ENCODE assay signal across 1 cellular context in the genomic region with DNA sequence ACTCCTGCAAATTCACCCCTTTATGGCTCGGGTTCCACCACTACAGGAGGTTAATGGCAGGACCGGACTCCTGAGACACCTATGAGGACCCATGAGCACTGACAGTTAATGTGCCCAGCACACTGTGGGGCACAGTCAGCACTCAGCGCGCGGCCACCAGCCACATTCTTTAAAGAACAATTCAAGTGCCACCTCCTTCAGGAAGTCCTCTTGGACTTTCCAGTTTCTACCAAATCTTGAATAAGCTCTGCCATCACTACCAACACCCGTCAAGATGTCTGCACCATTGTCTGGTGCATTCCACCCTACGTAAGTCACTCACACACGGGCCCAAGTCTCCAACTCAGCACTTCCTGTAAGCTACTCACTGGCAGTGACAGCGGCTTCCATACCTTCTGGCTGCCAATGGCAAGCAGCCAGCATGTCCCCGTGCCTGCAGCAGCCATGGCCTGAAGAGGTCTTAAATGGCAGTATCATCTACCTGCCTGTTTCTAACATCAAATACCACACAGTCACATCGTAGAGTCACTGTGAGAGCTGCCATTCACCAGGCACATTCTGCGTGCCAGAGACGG.
A peak's percentile ranks its signal among the peaks of the same experiment; 100 is the strongest.
TF ChIP-seq lines count a peak whose summit lies in the region.

No MANE protein-coding gene starts in this region.

TF ChIP-seq in K562, 482 proteins besides CTCF, POLR2A, EP300 and RAD21:
- peak; percentile 52 for TF ChIP-seq ZFP36 (IDR thresholded peaks at IDR 0.05; ENCODE audit: low read depth, low read length, partially characterized antibody)
- TF ChIP-seq, protein P1, sequence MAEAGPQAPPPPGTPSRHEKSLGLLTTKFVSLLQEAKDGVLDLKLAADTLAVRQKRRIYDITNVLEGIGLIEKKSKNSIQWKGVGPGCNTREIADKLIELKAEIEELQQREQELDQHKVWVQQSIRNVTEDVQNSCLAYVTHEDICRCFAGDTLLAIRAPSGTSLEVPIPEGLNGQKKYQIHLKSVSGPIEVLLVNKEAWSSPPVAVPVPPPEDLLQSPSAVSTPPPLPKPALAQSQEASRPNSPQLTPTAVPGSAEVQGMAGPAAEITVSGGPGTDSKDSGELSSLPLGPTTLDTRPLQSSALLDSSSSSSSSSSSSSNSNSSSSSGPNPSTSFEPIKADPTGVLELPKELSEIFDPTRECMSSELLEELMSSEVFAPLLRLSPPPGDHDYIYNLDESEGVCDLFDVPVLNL (CRISPR knock-in tag; IDR thresholded peaks at IDR 0.05; ENCODE audit: low read depth), result no peak
- TF ChIP-seq HCFC1 (IDR thresholded peaks at IDR 0.05; ENCODE audit: low read depth, low read length), result no peak
- TF ChIP-seq SREBF1 (IDR thresholded peaks at IDR 0.05; ENCODE audit: borderline replicate concordance, low read depth, low read length), result no peak
